Comparison of ENCODE assay signal across 1 cellular context in genomic region chr7:99559276-99559915, GRCh38.
TF ChIP-seq lines count a peak whose summit lies in the region.

No MANE protein-coding gene starts in this region.

TF ChIP-seq in HCT116, 20 proteins besides CTCF, POLR2A, EP300 and RAD21 (continued from another document):
- TF ChIP-seq, protein P1, sequence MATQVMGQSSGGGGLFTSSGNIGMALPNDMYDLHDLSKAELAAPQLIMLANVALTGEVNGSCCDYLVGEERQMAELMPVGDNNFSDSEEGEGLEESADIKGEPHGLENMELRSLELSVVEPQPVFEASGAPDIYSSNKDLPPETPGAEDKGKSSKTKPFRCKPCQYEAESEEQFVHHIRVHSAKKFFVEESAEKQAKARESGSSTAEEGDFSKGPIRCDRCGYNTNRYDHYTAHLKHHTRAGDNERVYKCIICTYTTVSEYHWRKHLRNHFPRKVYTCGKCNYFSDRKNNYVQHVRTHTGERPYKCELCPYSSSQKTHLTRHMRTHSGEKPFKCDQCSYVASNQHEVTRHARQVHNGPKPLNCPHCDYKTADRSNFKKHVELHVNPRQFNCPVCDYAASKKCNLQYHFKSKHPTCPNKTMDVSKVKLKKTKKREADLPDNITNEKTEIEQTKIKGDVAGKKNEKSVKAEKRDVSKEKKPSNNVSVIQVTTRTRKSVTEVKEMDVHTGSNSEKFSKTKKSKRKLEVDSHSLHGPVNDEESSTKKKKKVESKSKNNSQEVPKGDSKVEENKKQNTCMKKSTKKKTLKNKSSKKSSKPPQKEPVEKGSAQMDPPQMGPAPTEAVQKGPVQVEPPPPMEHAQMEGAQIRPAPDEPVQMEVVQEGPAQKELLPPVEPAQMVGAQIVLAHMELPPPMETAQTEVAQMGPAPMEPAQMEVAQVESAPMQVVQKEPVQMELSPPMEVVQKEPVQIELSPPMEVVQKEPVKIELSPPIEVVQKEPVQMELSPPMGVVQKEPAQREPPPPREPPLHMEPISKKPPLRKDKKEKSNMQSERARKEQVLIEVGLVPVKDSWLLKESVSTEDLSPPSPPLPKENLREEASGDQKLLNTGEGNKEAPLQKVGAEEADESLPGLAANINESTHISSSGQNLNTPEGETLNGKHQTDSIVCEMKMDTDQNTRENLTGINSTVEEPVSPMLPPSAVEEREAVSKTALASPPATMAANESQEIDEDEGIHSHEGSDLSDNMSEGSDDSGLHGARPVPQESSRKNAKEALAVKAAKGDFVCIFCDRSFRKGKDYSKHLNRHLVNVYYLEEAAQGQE (IDR thresholded peaks at IDR 0.05; ENCODE audit: low read depth), result no peak
- TF ChIP-seq SP1 (IDR thresholded peaks at IDR 0.05; ENCODE audit: low read depth) (no peak), FOSL1 (IDR thresholded peaks at IDR 0.05; ENCODE audit: low read depth) (no peak), CBX3 (IDR thresholded peaks at IDR 0.05; ENCODE audit: low read depth) (no peak), TCF7L2 (IDR thresholded peaks at IDR 0.05; ENCODE audit: borderline replicate concordance, extremely low read depth, insufficient read depth, insufficient read length) (no peak), POLR2AphosphoS5 (IDR thresholded peaks at IDR 0.05; ENCODE audit: low read depth, low read length) (no peak), ZFX (IDR thresholded peaks at IDR 0.05) (no peak), SRF (IDR thresholded peaks at IDR 0.05; ENCODE audit: low read depth) (no peak)
